ENCODE assay signal across 8 cellular contexts in the genomic region with DNA sequence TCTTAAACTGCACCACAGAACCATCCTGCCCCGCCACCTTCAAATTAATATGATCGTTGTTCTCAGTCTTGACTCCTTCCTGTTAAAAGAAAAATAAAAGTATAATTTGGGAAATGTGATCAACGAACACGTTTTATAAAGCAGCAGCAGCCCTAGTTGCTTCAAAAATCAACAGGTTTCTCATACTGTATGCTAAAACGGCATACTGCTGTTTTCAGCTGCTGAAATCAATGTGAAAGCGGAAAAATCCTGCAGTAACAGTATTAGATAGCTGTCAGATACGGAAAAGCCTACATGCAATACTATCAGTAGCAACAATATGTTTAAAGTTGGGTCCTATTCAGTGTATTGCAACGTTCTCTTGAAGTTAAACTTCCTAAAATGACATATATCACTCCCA. TPM values are rescaled to one million over a fixed set of nuclear protein-coding genes. Genes with fewer than 3 reads are reported as not detected.
DNase-seq lines count a peak whose midpoint lies in the region; ATAC-seq and TF ChIP-seq lines count a peak whose summit lies in the region.

No MANE protein-coding gene starts in this region.

- CTCF ChIA-PET in AG04449 (lab: Yijun Ruan, JAX), result interaction anchor here (0.9 to 3.0 kb wide), 7 partner anchors 10 to 122 kb away, joined by 3 to 23 read pairs (median 4); no protein-coding TSS in a partner anchor
- CTCF ChIA-PET in naive thymus-derived CD4-positive, alpha-beta T cell (lab: Charles Lee), result interaction anchor here (0.7 to 1.8 kb wide), 6 partner anchors 9 to 111 kb away, joined by 3 to 7 read pairs (median 4); no protein-coding TSS in a partner anchor

- no peak for ATAC-seq in naive thymus-derived CD4-positive, alpha-beta T cell
- ATAC-seq in HG03280 (IDR thresholded peaks at IDR 0.05; ENCODE audit: unreplicated experiment), result no peak

- H3K4me1 ChIP-seq in colonic mucosa, result peaks cover 3% of the 10 kb centered on the region
- H3K4me1 ChIP-seq in naive thymus-derived CD4-positive, alpha-beta T cell (ENCODE audit: control insufficient read depth in 2 of 2, insufficient read depth in 2 of 2, low read length in 2 of 2), result peaks cover 22 to 26% of the 10 kb centered on the region in 2 donors

- intact Hi-C loops in colonic mucosa (cut with DNase I), result no loop called here
- intact Hi-C loops in naive thymus-derived CD4-positive, alpha-beta T cell (cut with micrococcal nuclease), result loop anchor here (1.0 to 10.0 kb wide), 5 partner anchors 9 to 436 kb away; a partner anchor contains a TSS

- H3K27me3 Mint-ChIP-seq in naive thymus-derived CD4-positive, alpha-beta T cell, result no peaks in the 10 kb centered on the region

- peak overlapping the region; percentile 87 to 100 (median 92) for H3K4me3 Mint-ChIP-seq in naive thymus-derived CD4-positive, alpha-beta T cell

- H3K36me3 ChIP-seq in colonic mucosa, result peaks cover 2% of the 10 kb centered on the region
- peaks cover 0 to 42% (median 7%) of the 10 kb centered on the region in 3 experiments for H3K36me3 ChIP-seq in naive thymus-derived CD4-positive, alpha-beta T cell (ENCODE audit: control insufficient read depth in 2 of 3, insufficient read depth in 3 of 3, low read length in 3 of 3)

- H3K27me3 ChIP-seq in colonic mucosa, result no peaks in the 10 kb centered on the region
- H3K27me3 ChIP-seq in naive thymus-derived CD4-positive, alpha-beta T cell (ENCODE audit: control insufficient read depth in 2 of 2, insufficient read depth in 2 of 2, low read length in 2 of 2), result no peaks in the 10 kb centered on the region

- peak overlapping the region; percentile 99 for H3K27ac ChIP-seq in colonic mucosa
- peak overlapping the region; percentile 94 for H3K27ac ChIP-seq in naive thymus-derived CD4-positive, alpha-beta T cell (ENCODE audit: low read depth, low read length)

- DNase-seq in AG04449 (ENCODE audit: low read depth, low spot score) (no peak), colonic mucosa (no peak), NCI-H2227 (lab: John Stamatoyannopoulos, UW; ENCODE audit: unreplicated experiment) (no peak), NCI-H1436 (lab: John Stamatoyannopoulos, UW) (no peak), DMS79 (lab: John Stamatoyannopoulos, UW) (no peak)
- DNase-seq in Jurkat, Clone E6-1 (ENCODE audit: low read depth, low spot score), result no peak
- no peak for DNase-seq in naive thymus-derived CD4-positive, alpha-beta T cell

- peaks cover 20 to 61% (median 43%) of the 10 kb centered on the region in 7 donors for H3K4me1 Mint-ChIP-seq in naive thymus-derived CD4-positive, alpha-beta T cell

- H3K9me3 Mint-ChIP-seq in naive thymus-derived CD4-positive, alpha-beta T cell, result no peaks in the 10 kb centered on the region

- POLR2A ChIA-PET in AG04449 (lab: Yijun Ruan, JAX), result no interaction called here
- POLR2A ChIA-PET in naive thymus-derived CD4-positive, alpha-beta T cell (lab: Charles Lee), result interaction anchor here (0.7 to 1.9 kb wide), 6 partner anchors 9 to 500 kb away, joined by 4 to 9 read pairs (median 4); a partner anchor contains a TSS

- H3K4me3 ChIP-seq in AG04449 (ENCODE audit: low read depth, low read length) (peak overlapping the region; percentile 93), colonic mucosa (peak overlapping the region; percentile 94)
- H3K4me3 ChIP-seq in Jurkat, Clone E6-1 (ENCODE audit: low read length), result peak overlapping the region; percentile 75
- peak overlapping the region; percentile 56 for H3K4me3 ChIP-seq in naive thymus-derived CD4-positive, alpha-beta T cell (ENCODE audit: low read length)

- H3K36me3 Mint-ChIP-seq in naive thymus-derived CD4-positive, alpha-beta T cell, result peaks cover 0 to 20% (median 0%) of the 10 kb centered on the region in 5 donors

- peak overlapping the region in 1 of 2 donors; percentile 94 for H3K9ac ChIP-seq in colonic mucosa (ENCODE audit: low read depth in 2 of 2, low read length in 2 of 2)

- H3K9me3 ChIP-seq in colonic mucosa, result no peaks in the 10 kb centered on the region
- no peaks in the 10 kb centered on the region for H3K9me3 ChIP-seq in naive thymus-derived CD4-positive, alpha-beta T cell (ENCODE audit: control insufficient read depth in 2 of 3, low read length in 3 of 3)

- peak overlapping the region; percentile 82 to 97 (median 90) for H3K27ac Mint-ChIP-seq in naive thymus-derived CD4-positive, alpha-beta T cell

- TF ChIP-seq CTCF in AG04449 (IDR thresholded peaks at IDR 0.05; ENCODE audit: insufficient read depth, low read length, missing control alignments) (no peak), colonic mucosa (IDR thresholded peaks at IDR 0.05) (no peak)

RNA-seq across cellular contexts. Expression of a gene that starts 1.6 kb away (rescaled TPM):
- 1,003 TPM for polyA plus RNA-seq in Jurkat, Clone E6-1 (2012; ENCODE audit: insufficient read depth, insufficient read length)
- total RNA-seq in colonic mucosa, result 100 to 1,000 TPM; 298 to 319 TPM
- total RNA-seq in naive thymus-derived CD4-positive, alpha-beta T cell, result 100 to 1,000 TPM; 201 to 494 (median 247) TPM
- polyA plus RNA-seq in naive thymus-derived CD4-positive, alpha-beta T cell, result 100 to 1,000 TPM; 173 to 357 TPM

RNA-seq across cellular contexts. Expression of a gene that starts 24.4 kb away (rescaled TPM):
- 119 TPM for polyA plus RNA-seq in Jurkat, Clone E6-1 (2012; ENCODE audit: insufficient read depth, insufficient read length)
- 10 to 100 TPM; 42.2 to 86.8 TPM for total RNA-seq in colonic mucosa
- total RNA-seq in naive thymus-derived CD4-positive, alpha-beta T cell, result 100 to 1,000 TPM in 2 of 5 experiments, 10 to 100 TPM in 3; 96.3 to 143 (median 99.2) TPM
- 10 to 100 TPM; 21.0 to 57.3 TPM for polyA plus RNA-seq in naive thymus-derived CD4-positive, alpha-beta T cell

RNA-seq across cellular contexts. Expression of a gene that starts 26.8 kb away (rescaled TPM):
- polyA plus RNA-seq in Jurkat, Clone E6-1 (2012; ENCODE audit: insufficient read depth, insufficient read length), result 546 TPM
- total RNA-seq in colonic mucosa, result 100 to 1,000 TPM; 227 to 367 TPM
- 100 to 1,000 TPM in 1 of 5 experiments, 10 to 100 TPM in 4; 12.3 to 227 (median 29.3) TPM for total RNA-seq in naive thymus-derived CD4-positive, alpha-beta T cell
- 10 to 100 TPM; 70.0 to 72.3 TPM for polyA plus RNA-seq in naive thymus-derived CD4-positive, alpha-beta T cell

RNA-seq across cellular contexts. Expression of a gene that starts 49.6 kb away (rescaled TPM):
- 65.0 TPM for polyA plus RNA-seq in Jurkat, Clone E6-1 (2012; ENCODE audit: insufficient read depth, insufficient read length)
- total RNA-seq in colonic mucosa, result 10 to 100 TPM; 72.3 to 94.9 TPM
- 10 to 100 TPM; 23.4 to 54.8 (median 37.5) TPM for total RNA-seq in naive thymus-derived CD4-positive, alpha-beta T cell
- 10 to 100 TPM; 31.1 to 33.1 TPM for polyA plus RNA-seq in naive thymus-derived CD4-positive, alpha-beta T cell
